2 cellular contexts compared by ENCODE assay signal in the genomic region with DNA sequence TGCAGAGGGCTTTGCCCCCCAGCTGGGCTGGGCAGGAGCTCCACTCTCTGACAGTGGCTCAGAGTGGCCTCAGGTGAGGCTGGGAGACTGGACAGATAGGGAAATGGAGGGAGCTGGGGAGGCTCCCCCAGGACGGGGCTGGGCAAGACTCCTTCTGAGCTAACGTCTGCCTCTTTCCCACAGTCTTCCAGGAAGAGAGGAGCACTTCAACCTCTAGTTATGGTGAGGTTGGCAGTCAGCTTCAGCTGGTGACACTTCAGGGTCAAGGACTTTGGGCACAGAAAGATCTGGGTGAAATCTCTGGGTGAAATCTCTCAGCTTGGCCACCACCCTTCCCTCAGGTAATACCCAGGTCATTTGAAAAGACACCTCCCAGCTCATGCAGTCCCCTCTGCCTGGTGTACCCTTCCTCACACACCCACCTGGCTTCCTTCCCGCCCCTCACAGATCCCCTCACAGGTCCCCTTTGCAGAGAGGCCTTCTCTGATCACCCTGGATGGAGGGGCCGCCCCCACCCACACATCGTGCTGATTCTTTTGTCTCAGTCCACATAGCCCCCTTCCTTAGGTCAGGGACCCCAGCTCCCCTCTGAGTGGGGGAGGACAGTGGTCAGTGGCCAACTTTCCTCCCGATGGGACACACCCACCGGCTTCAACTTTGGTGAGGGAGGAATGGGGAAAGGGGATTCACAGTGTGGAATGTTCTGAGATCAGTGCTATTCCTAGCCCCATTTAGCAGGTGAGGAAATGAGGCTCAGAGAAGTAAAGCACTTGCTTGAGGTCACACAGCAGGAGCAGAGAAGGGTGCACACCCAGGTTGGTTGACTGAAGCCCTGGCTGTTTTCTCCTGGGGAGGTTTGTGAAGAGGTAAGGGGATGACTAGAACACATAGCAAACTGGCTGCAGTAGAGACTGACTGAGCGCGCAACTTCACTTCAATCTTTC.
TF ChIP-seq lines count a peak whose summit lies in the region.

No MANE protein-coding gene starts in this region.

TF ChIP-seq in GM23338, 12 proteins besides CTCF, POLR2A, EP300 and RAD21 (continued from another document):
- TF ChIP-seq, protein P1, sequence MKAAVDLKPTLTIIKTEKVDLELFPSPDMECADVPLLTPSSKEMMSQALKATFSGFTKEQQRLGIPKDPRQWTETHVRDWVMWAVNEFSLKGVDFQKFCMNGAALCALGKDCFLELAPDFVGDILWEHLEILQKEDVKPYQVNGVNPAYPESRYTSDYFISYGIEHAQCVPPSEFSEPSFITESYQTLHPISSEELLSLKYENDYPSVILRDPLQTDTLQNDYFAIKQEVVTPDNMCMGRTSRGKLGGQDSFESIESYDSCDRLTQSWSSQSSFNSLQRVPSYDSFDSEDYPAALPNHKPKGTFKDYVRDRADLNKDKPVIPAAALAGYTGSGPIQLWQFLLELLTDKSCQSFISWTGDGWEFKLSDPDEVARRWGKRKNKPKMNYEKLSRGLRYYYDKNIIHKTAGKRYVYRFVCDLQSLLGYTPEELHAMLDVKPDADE (IDR thresholded peaks at IDR 0.05) = no peak
- TF ChIP-seq POLR2AphosphoS5 (IDR thresholded peaks at IDR 0.05; ENCODE audit: low read depth) = no peak
- TF ChIP-seq JUNB (IDR thresholded peaks at IDR 0.05; ENCODE audit: unreplicated experiment) = no peak

TF ChIP-seq in WTC11, 78 proteins besides CTCF, POLR2A, EP300 and RAD21 (continued from another document):
- TF ChIP-seq, protein P2, sequence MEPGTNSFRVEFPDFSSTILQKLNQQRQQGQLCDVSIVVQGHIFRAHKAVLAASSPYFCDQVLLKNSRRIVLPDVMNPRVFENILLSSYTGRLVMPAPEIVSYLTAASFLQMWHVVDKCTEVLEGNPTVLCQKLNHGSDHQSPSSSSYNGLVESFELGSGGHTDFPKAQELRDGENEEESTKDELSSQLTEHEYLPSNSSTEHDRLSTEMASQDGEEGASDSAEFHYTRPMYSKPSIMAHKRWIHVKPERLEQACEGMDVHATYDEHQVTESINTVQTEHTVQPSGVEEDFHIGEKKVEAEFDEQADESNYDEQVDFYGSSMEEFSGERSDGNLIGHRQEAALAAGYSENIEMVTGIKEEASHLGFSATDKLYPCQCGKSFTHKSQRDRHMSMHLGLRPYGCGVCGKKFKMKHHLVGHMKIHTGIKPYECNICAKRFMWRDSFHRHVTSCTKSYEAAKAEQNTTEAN (CRISPR knock-in tag; IDR thresholded peaks at IDR 0.05) = no peak
- TF ChIP-seq ESRRA (CRISPR knock-in tag; IDR thresholded peaks at IDR 0.05; ENCODE audit: borderline replicate concordance) (no peak), ELF4 (CRISPR knock-in tag; IDR thresholded peaks at IDR 0.05; ENCODE audit: low read depth) (no peak), EMX1 (CRISPR knock-in tag; IDR thresholded peaks at IDR 0.05) (no peak), TCF7 (CRISPR knock-in tag; IDR thresholded peaks at IDR 0.05; ENCODE audit: low read depth) (no peak), CREM (CRISPR knock-in tag; IDR thresholded peaks at IDR 0.05) (no peak), MXD4 (CRISPR knock-in tag; IDR thresholded peaks at IDR 0.05; ENCODE audit: borderline replicate concordance) (no peak), TP53 (CRISPR knock-in tag; IDR thresholded peaks at IDR 0.05) (no peak), ZNF219 (CRISPR knock-in tag; IDR thresholded peaks at IDR 0.05; ENCODE audit: borderline replicate concordance) (no peak), NFATC4 (CRISPR knock-in tag; IDR thresholded peaks at IDR 0.05) (no peak), ZNF263 (CRISPR knock-in tag; IDR thresholded peaks at IDR 0.05; ENCODE audit: low read depth) (no peak)
- TF ChIP-seq, protein P3, sequence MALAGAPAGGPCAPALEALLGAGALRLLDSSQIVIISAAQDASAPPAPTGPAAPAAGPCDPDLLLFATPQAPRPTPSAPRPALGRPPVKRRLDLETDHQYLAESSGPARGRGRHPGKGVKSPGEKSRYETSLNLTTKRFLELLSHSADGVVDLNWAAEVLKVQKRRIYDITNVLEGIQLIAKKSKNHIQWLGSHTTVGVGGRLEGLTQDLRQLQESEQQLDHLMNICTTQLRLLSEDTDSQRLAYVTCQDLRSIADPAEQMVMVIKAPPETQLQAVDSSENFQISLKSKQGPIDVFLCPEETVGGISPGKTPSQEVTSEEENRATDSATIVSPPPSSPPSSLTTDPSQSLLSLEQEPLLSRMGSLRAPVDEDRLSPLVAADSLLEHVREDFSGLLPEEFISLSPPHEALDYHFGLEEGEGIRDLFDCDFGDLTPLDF (CRISPR knock-in tag; IDR thresholded peaks at IDR 0.05) = no peak
- TF ChIP-seq, protein P4, sequence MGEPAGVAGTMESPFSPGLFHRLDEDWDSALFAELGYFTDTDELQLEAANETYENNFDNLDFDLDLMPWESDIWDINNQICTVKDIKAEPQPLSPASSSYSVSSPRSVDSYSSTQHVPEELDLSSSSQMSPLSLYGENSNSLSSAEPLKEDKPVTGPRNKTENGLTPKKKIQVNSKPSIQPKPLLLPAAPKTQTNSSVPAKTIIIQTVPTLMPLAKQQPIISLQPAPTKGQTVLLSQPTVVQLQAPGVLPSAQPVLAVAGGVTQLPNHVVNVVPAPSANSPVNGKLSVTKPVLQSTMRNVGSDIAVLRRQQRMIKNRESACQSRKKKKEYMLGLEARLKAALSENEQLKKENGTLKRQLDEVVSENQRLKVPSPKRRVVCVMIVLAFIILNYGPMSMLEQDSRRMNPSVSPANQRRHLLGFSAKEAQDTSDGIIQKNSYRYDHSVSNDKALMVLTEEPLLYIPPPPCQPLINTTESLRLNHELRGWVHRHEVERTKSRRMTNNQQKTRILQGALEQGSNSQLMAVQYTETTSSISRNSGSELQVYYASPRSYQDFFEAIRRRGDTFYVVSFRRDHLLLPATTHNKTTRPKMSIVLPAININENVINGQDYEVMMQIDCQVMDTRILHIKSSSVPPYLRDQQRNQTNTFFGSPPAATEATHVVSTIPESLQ (CRISPR knock-in tag; IDR thresholded peaks at IDR 0.05) = no peak
- TF ChIP-seq, protein P5, sequence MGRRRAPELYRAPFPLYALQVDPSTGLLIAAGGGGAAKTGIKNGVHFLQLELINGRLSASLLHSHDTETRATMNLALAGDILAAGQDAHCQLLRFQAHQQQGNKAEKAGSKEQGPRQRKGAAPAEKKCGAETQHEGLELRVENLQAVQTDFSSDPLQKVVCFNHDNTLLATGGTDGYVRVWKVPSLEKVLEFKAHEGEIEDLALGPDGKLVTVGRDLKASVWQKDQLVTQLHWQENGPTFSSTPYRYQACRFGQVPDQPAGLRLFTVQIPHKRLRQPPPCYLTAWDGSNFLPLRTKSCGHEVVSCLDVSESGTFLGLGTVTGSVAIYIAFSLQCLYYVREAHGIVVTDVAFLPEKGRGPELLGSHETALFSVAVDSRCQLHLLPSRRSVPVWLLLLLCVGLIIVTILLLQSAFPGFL (CRISPR knock-in tag; IDR thresholded peaks at IDR 0.05; ENCODE audit: borderline replicate concordance) = no peak
- TF ChIP-seq, protein P6, sequence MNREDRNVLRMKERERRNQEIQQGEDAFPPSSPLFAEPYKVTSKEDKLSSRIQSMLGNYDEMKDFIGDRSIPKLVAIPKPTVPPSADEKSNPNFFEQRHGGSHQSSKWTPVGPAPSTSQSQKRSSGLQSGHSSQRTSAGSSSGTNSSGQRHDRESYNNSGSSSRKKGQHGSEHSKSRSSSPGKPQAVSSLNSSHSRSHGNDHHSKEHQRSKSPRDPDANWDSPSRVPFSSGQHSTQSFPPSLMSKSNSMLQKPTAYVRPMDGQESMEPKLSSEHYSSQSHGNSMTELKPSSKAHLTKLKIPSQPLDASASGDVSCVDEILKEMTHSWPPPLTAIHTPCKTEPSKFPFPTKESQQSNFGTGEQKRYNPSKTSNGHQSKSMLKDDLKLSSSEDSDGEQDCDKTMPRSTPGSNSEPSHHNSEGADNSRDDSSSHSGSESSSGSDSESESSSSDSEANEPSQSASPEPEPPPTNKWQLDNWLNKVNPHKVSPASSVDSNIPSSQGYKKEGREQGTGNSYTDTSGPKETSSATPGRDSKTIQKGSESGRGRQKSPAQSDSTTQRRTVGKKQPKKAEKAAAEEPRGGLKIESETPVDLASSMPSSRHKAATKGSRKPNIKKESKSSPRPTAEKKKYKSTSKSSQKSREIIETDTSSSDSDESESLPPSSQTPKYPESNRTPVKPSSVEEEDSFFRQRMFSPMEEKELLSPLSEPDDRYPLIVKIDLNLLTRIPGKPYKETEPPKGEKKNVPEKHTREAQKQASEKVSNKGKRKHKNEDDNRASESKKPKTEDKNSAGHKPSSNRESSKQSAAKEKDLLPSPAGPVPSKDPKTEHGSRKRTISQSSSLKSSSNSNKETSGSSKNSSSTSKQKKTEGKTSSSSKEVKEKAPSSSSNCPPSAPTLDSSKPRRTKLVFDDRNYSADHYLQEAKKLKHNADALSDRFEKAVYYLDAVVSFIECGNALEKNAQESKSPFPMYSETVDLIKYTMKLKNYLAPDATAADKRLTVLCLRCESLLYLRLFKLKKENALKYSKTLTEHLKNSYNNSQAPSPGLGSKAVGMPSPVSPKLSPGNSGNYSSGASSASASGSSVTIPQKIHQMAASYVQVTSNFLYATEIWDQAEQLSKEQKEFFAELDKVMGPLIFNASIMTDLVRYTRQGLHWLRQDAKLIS (CRISPR knock-in tag; IDR thresholded peaks at IDR 0.05; ENCODE audit: borderline replicate concordance) = no peak
- TF ChIP-seq, protein P7, sequence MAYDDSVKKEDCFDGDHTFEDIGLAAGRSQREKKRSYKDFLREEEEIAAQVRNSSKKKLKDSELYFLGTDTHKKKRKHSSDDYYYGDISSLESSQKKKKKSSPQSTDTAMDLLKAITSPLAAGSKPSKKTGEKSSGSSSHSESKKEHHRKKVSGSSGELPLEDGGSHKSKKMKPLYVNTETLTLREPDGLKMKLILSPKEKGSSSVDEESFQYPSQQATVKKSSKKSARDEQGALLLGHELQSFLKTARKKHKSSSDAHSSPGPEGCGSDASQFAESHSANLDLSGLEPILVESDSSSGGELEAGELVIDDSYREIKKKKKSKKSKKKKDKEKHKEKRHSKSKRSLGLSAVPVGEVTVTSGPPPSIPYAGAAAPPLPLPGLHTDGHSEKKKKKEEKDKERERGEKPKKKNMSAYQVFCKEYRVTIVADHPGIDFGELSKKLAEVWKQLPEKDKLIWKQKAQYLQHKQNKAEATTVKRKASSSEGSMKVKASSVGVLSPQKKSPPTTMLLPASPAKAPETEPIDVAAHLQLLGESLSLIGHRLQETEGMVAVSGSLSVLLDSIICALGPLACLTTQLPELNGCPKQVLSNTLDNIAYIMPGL (CRISPR knock-in tag; IDR thresholded peaks at IDR 0.05) = no peak
- TF ChIP-seq, protein P8, sequence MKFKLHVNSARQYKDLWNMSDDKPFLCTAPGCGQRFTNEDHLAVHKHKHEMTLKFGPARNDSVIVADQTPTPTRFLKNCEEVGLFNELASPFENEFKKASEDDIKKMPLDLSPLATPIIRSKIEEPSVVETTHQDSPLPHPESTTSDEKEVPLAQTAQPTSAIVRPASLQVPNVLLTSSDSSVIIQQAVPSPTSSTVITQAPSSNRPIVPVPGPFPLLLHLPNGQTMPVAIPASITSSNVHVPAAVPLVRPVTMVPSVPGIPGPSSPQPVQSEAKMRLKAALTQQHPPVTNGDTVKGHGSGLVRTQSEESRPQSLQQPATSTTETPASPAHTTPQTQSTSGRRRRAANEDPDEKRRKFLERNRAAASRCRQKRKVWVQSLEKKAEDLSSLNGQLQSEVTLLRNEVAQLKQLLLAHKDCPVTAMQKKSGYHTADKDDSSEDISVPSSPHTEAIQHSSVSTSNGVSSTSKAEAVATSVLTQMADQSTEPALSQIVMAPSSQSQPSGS (CRISPR knock-in tag; IDR thresholded peaks at IDR 0.05; ENCODE audit: borderline replicate concordance, low read depth) = no peak
